ENCODE assay signal across 11 cellular contexts in genomic region chr12:64678835-64679234, GRCh38.
A peak's percentile ranks its signal among the peaks of the same experiment; 100 is the strongest.
DNase-seq lines count a peak whose midpoint lies in the region; ATAC-seq and TF ChIP-seq lines count a peak whose summit lies in the region.
"Had no signal": no experiment of that assay in that cellular context is flagged by ENCODE, and none has a peak within 500 bp of the region (broad histone marks: within the 10 kb centered on the region; RNA-seq: fewer than 3 reads in every experiment).

No MANE protein-coding gene starts in this region.

- intact Hi-C loops in activated CD4-positive, alpha-beta T cell treated with anti-CD3 and anti-CD28 coated beads for 36 hours (cut with DNase I, micrococcal nuclease): loop anchor here (1.0 to 10.0 kb wide), 6 partner anchors 8 to 1626 kb away; partner anchors contain the start of genes HELB (in 1 of the 2) and RASSF3 (in 1 of the 2)
- intact Hi-C loops in esophagus muscularis mucosa (cut with DNase I): no loop called here

- no peak overlapping the region for H3K4me3 Mint-ChIP-seq in activated CD4-positive, alpha-beta T cell treated with anti-CD3 and anti-CD28 coated beads for 36 hours
- H3K4me3 Mint-ChIP-seq in T-helper 1 cell treated with Interleukin-12 subunit alpha and Interleukin-12 subunit beta and Interleukin-4 antibody, amounts not matched to agents 30 μg/mL and 1 μg/mL, for 36 hours: no peak overlapping the region
- peak overlapping the region in 1 of 2 donors; percentile 11 for H3K4me3 Mint-ChIP-seq in stimulated activated naive CD8-positive, alpha-beta T cell treated with anti-CD3 and anti-CD28 coated beads, Interleukin-15, amount 100 ng/mL, for 72 hours

- peaks cover 10% of the 10 kb centered on the region for H3K36me3 Mint-ChIP-seq in activated CD4-positive, alpha-beta T cell treated with anti-CD3 and anti-CD28 coated beads for 36 hours (ENCODE audit: low read depth)
- H3K36me3 Mint-ChIP-seq in T-helper 1 cell treated with Interleukin-12 subunit alpha and Interleukin-12 subunit beta and Interleukin-4 antibody, amounts not matched to agents 30 μg/mL and 1 μg/mL, for 36 hours (ENCODE audit: low read depth): peaks cover 31% of the 10 kb centered on the region

- H3K27me3 ChIP-seq in esophagus muscularis mucosa: no peaks in the 10 kb centered on the region
- H3K27me3 ChIP-seq: adrenal gland had no signal

- no peak for ATAC-seq in activated CD4-positive, alpha-beta T cell treated with anti-CD3 and anti-CD28 coated beads for 36 hours
- ATAC-seq in stimulated activated naive CD8-positive, alpha-beta T cell treated with anti-CD3 and anti-CD28 coated beads, Interleukin-15, amount 100 ng/mL, for 72 hours: no peak
- no peak for ATAC-seq in GM19463 (IDR thresholded peaks at IDR 0.05; ENCODE audit: unreplicated experiment)

- no peak for TF ChIP-seq EP300 in esophagus muscularis mucosa (IDR thresholded peaks at IDR 0.05)

- H3K9me3 ChIP-seq in esophagus muscularis mucosa: no peaks in the 10 kb centered on the region
- H3K9me3 ChIP-seq: adrenal gland had no signal

- no peak overlapping the region for H3K4me3 ChIP-seq in esophagus muscularis mucosa
- H3K4me3 ChIP-seq: adrenal gland had no signal

- TF ChIP-seq CTCF in esophagus muscularis mucosa (IDR thresholded peaks at IDR 0.05): no peak

- POLR2A ChIA-PET in activated CD4-positive, alpha-beta T cell treated with anti-CD3 and anti-CD28 coated beads for 36 hours (lab: Charles Lee): no interaction called here

- WGBS in esophagus muscularis mucosa: 87% methylated on average over 5 of the region's 5 CpGs

- H3K27ac Mint-ChIP-seq in activated CD4-positive, alpha-beta T cell treated with anti-CD3 and anti-CD28 coated beads for 36 hours: peak overlapping the region; percentile 91
- peak overlapping the region; percentile 92 for H3K27ac Mint-ChIP-seq in T-helper 1 cell treated with Interleukin-12 subunit alpha and Interleukin-12 subunit beta and Interleukin-4 antibody, amounts not matched to agents 30 μg/mL and 1 μg/mL, for 36 hours
- peak overlapping the region; percentile 72 to 91 for H3K27ac Mint-ChIP-seq in stimulated activated naive CD8-positive, alpha-beta T cell treated with anti-CD3 and anti-CD28 coated beads, Interleukin-15, amount 100 ng/mL, for 72 hours
- H3K27ac Mint-ChIP-seq: progenitor cell of endocrine pancreas had no signal

- no peaks in the 10 kb centered on the region for H3K36me3 ChIP-seq in esophagus muscularis mucosa
- H3K36me3 ChIP-seq: adrenal gland had no signal

- peak; percentile 61 for DNase-seq in activated CD4-positive, alpha-beta T cell treated with anti-CD3 and anti-CD28 coated beads for 36 hours
- no peak for DNase-seq in activated CD4-positive, alpha-beta T cell treated with anti-CD3 and anti-CD28 coated beads for 1 hour
- no peak for DNase-seq in esophagus muscularis mucosa (ENCODE audit: extremely low spot score)
- no peak for DNase-seq in stimulated activated naive CD8-positive, alpha-beta T cell treated with anti-CD3 and anti-CD28 coated beads, Interleukin-15, amount 100 ng/mL, for 72 hours
- DNase-seq in NCI-H524 treated with DMSO at 0.1 percent for 48 hours (lab: John Stamatoyannopoulos, UW): no peak
- DNase-seq in HUDEP-2 (lab: John Stamatoyannopoulos, UW; ENCODE audit: unreplicated experiment in 76 of 76): no peak
- DNase-seq: GF-D8 had no signal

- peaks cover 87 to 100% (median 99%) of the 10 kb centered on the region in 4 donors for H3K4me1 ChIP-seq in esophagus muscularis mucosa

- peaks cover 96% of the 10 kb centered on the region for H3K4me1 Mint-ChIP-seq in activated CD4-positive, alpha-beta T cell treated with anti-CD3 and anti-CD28 coated beads for 36 hours
- H3K4me1 Mint-ChIP-seq in T-helper 1 cell treated with Interleukin-12 subunit alpha and Interleukin-12 subunit beta and Interleukin-4 antibody, amounts not matched to agents 30 μg/mL and 1 μg/mL, for 36 hours (ENCODE audit: low read depth): peaks cover 79% of the 10 kb centered on the region
- H3K4me1 Mint-ChIP-seq in stimulated activated naive CD8-positive, alpha-beta T cell treated with anti-CD3 and anti-CD28 coated beads, Interleukin-15, amount 100 ng/mL, for 72 hours: peaks cover 94% of the 10 kb centered on the region

- H3K9me3 Mint-ChIP-seq in activated CD4-positive, alpha-beta T cell treated with anti-CD3 and anti-CD28 coated beads for 36 hours (ENCODE audit: low read depth): peaks cover 2% of the 10 kb centered on the region
- no peaks in the 10 kb centered on the region for H3K9me3 Mint-ChIP-seq in T-helper 1 cell treated with Interleukin-12 subunit alpha and Interleukin-12 subunit beta and Interleukin-4 antibody, amounts not matched to agents 30 μg/mL and 1 μg/mL, for 36 hours
- peaks cover 0 to 4% of the 10 kb centered on the region in 2 donors for H3K9me3 Mint-ChIP-seq in stimulated activated naive CD8-positive, alpha-beta T cell treated with anti-CD3 and anti-CD28 coated beads, Interleukin-15, amount 100 ng/mL, for 72 hours

- no peaks in the 10 kb centered on the region for H3K27me3 Mint-ChIP-seq in activated CD4-positive, alpha-beta T cell treated with anti-CD3 and anti-CD28 coated beads for 36 hours
- H3K27me3 Mint-ChIP-seq in T-helper 1 cell treated with Interleukin-12 subunit alpha and Interleukin-12 subunit beta and Interleukin-4 antibody, amounts not matched to agents 30 μg/mL and 1 μg/mL, for 36 hours (ENCODE audit: low read depth): no peaks in the 10 kb centered on the region
- H3K27me3 Mint-ChIP-seq in stimulated activated naive CD8-positive, alpha-beta T cell treated with anti-CD3 and anti-CD28 coated beads, Interleukin-15, amount 100 ng/mL, for 72 hours: no peaks in the 10 kb centered on the region
- H3K27me3 Mint-ChIP-seq: progenitor cell of endocrine pancreas had no signal

- no peak for TF ChIP-seq POLR2A in esophagus muscularis mucosa (IDR thresholded peaks at IDR 0.05; ENCODE audit: low read depth)

- peak overlapping the region; percentile 82 to 85 (median 83) for H3K27ac ChIP-seq in esophagus muscularis mucosa (replicated peaks in 1 of 4)

- CTCF ChIA-PET in activated CD4-positive, alpha-beta T cell treated with anti-CD3 and anti-CD28 coated beads for 36 hours (lab: Charles Lee): interaction anchor here (0.6 to 4.2 kb wide), 7 partner anchors 10 to 84 kb away, joined by 3 to 23 read pairs (median 6); no protein-coding TSS in a partner anchor
